Comparison of ENCODE assay signal across 20 cellular contexts in the genomic region with DNA sequence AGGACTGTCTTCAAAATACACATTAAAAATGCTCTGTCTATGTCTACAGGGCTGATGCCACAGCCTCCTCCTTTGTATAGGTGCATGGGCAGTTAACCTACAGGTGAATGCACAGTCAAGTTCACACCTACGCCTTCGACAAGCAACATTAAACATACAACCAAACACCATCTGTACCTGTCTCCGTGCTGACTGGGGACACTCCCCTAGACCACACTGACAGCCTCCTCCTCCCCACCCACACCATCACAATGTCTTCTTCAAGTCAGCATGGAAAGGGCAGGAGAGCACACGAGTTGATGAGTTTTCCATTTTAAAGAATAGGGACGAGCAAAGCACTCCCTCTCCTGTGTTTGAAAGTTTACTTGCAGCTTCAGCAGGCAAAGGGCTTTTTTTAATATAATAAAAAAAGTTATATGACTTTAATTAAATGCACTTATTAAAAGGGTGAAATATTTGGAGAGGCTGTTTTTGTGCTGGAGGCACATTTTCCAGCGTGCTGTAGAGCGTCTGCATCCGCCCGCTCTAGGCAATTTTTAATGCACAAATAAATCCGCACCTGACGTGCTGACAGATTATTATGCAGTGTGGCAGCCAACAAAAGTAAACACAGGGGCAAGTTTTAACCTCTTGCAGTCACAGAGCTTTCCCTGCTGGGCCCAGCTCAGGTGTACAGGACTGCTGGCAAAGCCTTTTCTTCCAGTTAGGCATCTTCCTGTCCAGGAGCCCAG.
DNase-seq lines count a peak whose midpoint lies in the region; ATAC-seq, FAIRE-seq and TF ChIP-seq lines count a peak whose summit lies in the region.
"Had no signal": no experiment of that assay in that cellular context is flagged by ENCODE, and none has a peak within 500 bp of the region (broad histone marks: within the 10 kb centered on the region; RNA-seq: fewer than 3 reads in every experiment).

No MANE protein-coding gene starts in this region.

- H2BK120ac ChIP-seq in H1 (replicated peaks; ENCODE audit: low read depth, low read length): no peak overlapping the region

- no peak overlapping the region for H3K18ac ChIP-seq in H1 (ENCODE audit: extremely low read depth, low read length)

- H3K9me3 ChIP-seq in H1 (ENCODE audit: insufficient read depth in 2 of 2, low read depth in 1 of 2, low read length in 1 of 2): no peaks in the 10 kb centered on the region
- no peaks in the 10 kb centered on the region for H3K9me3 ChIP-seq in small intestine (ENCODE audit: control insufficient read depth, low read depth)

- H3K79me2 ChIP-seq in H1 (ENCODE audit: control insufficient read depth in 1 of 2, insufficient read depth in 2 of 2, low read length in 2 of 2): no peaks in the 10 kb centered on the region

- H3K4me2 ChIP-seq in H1 (ENCODE audit: insufficient read depth in 1 of 2, low read depth in 2 of 2, low read length in 2 of 2): no peak overlapping the region

- no peak overlapping the region for H3K14ac ChIP-seq in H1 (ENCODE audit: insufficient read length)

- H3K27ac ChIP-seq in H1 (ENCODE audit: low read depth, low read length) (no peak overlapping the region), small intestine (ENCODE audit: low read depth in 1 of 2, low read length in 1 of 2) (peak overlapping the region in 1 of 2 donors; percentile 76)
- H3K27ac ChIP-seq: sigmoid colon, thoracic aorta had no signal

- H2AK5ac ChIP-seq in H1 (ENCODE audit: low read depth, low read length): no peak overlapping the region

- H3K4me3 ChIP-seq in H1 (ENCODE audit: extremely low read depth in 1 of 4, insufficient read depth in 2 of 4, low read depth in 3 of 4, low read length in 4 of 4) (no peak overlapping the region), small intestine (ENCODE audit: low read depth in 1 of 2, low read length in 2 of 2) (no peak overlapping the region)
- H3K4me3 ChIP-seq: sigmoid colon, thoracic aorta had no signal

- H3K4me1 ChIP-seq in H1 (replicated peaks in 1 of 4; ENCODE audit: control insufficient read depth in 3 of 4, insufficient read depth in 4 of 4, low read length in 3 of 4) (no peaks in the 10 kb centered on the region; a peak in 1 of 7 replicates), small intestine (ENCODE audit: control insufficient read depth in 2 of 2, insufficient read depth in 1 of 2, low read depth in 1 of 2, low read length in 1 of 2) (peaks cover 0 to 3% of the 10 kb centered on the region in 2 donors)
- H3K4me1 ChIP-seq: sigmoid colon had no signal

- TF ChIP-seq POLR2A in H1 (IDR thresholded peaks at IDR 0.05; ENCODE audit: control extremely low read depth in 1 of 2, low read depth in 2 of 2, low read length in 2 of 2): no peak

- FAIRE-seq in H1 (lab: Jason Lieb, UNC) (no peak), small intestine (lab: Jason Lieb, UNC) (no peak)
- FAIRE-seq: endothelial cell of umbilical vein, frontal cortex had no signal

- no peaks in the 10 kb centered on the region for H4K20me1 ChIP-seq in H1 (replicated peaks in 1 of 2; ENCODE audit: control insufficient read depth in 1 of 2, insufficient read depth in 2 of 2, low read length in 2 of 2)

- CTCF ChIA-PET in H1 (lab: Charles Lee; ENCODE audit: partially characterized antibody): interaction anchor here (1.2 to 1.4 kb wide), 3 partner anchors 51 to 193 kb away, joined by 3 to 4 read pairs (median 4); no protein-coding TSS in a partner anchor

- no peak overlapping the region for H2BK5ac ChIP-seq in H1 (ENCODE audit: low read depth, low read length)

- no peak overlapping the region for H2AFZ ChIP-seq in H1 (ENCODE audit: low read length)

- POLR2A ChIA-PET in H1 (lab: Charles Lee; ENCODE audit: partially characterized antibody): interaction anchor here (0.9 kb wide), 1 partner anchor 13 kb away, joined by 3 read pairs; no protein-coding TSS in a partner anchor

- H3K23ac ChIP-seq in H1 (ENCODE audit: insufficient read length): no peak overlapping the region

- H2BK12ac ChIP-seq in H1 (ENCODE audit: low read depth, low read length): peak overlapping the region; percentile 5; the same call in 1 of the 2 replicates

- H3K23me2 ChIP-seq in H1 (ENCODE audit: low read depth, low read length): no peaks in the 10 kb centered on the region

- no peaks in the 10 kb centered on the region for H3K79me1 ChIP-seq in H1 (ENCODE audit: low read depth, low read length)

- no peak overlapping the region for H4K91ac ChIP-seq in H1 (replicated peaks; ENCODE audit: insufficient read length, low read length)

- H4K5ac ChIP-seq in H1 (ENCODE audit: insufficient read length, low read depth, low read length): no peak overlapping the region

- no peak overlapping the region for H3K9ac ChIP-seq in H1 (replicated peaks in 1 of 4; ENCODE audit: extremely low read depth in 1 of 4, low read depth in 3 of 4, low read length in 3 of 4)

- no peak overlapping the region for H2BK15ac ChIP-seq in H1 (ENCODE audit: low read length)

- no peaks in the 10 kb centered on the region for H3K36me3 ChIP-seq in H1 (ENCODE audit: control insufficient read depth in 2 of 4, insufficient read depth in 4 of 4, low read length in 3 of 4)
- H3K36me3 ChIP-seq in small intestine (ENCODE audit: control insufficient read depth in 2 of 2, insufficient read depth in 2 of 2, low read length in 2 of 2): no peaks in the 10 kb centered on the region
- H3K36me3 ChIP-seq: sigmoid colon, thoracic aorta had no signal

- no peak for TF ChIP-seq RAD21 in H1 (IDR thresholded peaks at IDR 0.05 in 1 of 2, conservative IDR thresholded peaks at IDR 0.05 in 1 of 2; ENCODE audit: low read depth in 2 of 2, low read length in 2 of 2)

- H3K4ac ChIP-seq in H1 (replicated peaks; ENCODE audit: insufficient read length, low read depth, low read length): no peak overlapping the region

- WGBS in H1 (ENCODE audit: extremely low coverage in 1 of 2, insufficient coverage in 1 of 2, insufficient read length in 1 of 2, insufficient replicate concordance in 2 of 2, low coverage in 1 of 2, low lambda C conversion rate in 2 of 2, missing lambda C conversion rate in 1 of 2), 2 experiments: 88% methylated on average over 11 of the region's 11 CpGs; no CpG with 5 or more reads in 1 of the 2 experiments
- WGBS in small intestine, 3 donors: 8 to 45% (median 18%) methylated on average over 11 of the region's 11 CpGs

- DNase-seq in NCI-H1417 (lab: John Stamatoyannopoulos, UW) (peak; percentile 12 to 83 (median 74)), NCI-H526 treated with DMSO at 0.1 percent for 48 hours (lab: John Stamatoyannopoulos, UW) (peak; percentile 73), H1 (ENCODE audit: low read depth in 1 of 2, low spot score in 2 of 2) (no peak), small intestine (peak; percentile 47), SKM-1 (lab: John Stamatoyannopoulos, UW; ENCODE audit: unreplicated experiment) (no peak)
- DNase-seq in stimulated activated CD4-positive, alpha-beta T cell treated with anti-CD3 and anti-CD28 coated beads, Interleukin-1b, Interleukin-23, amount 100 ng/mL, for 48 hours: no peak
- DNase-seq: activated CD4-positive, CD25-positive, alpha-beta regulatory T cell; amniotic stem cell; GF-D8; Right ventricle myocardium superior; sigmoid colon; stimulated activated CD4-positive, alpha-beta T cell treated with anti-CD3 and anti-CD28 coated beads, Interleukin-4, amount 100 ng/mL, for 1 hour; T-helper 17 cell had no signal

- no peak overlapping the region for H3K56ac ChIP-seq in H1 (replicated peaks; ENCODE audit: insufficient read length, low read depth, low read length)

- TF ChIP-seq CTCF in H1 (IDR thresholded peaks at IDR 0.05; ENCODE audit: control extremely low read depth in 1 of 3, insufficient read depth in 1 of 3, low read depth in 1 of 3, low read length in 3 of 3): no peak

- no peak overlapping the region for H2BK20ac ChIP-seq in H1 (ENCODE audit: low read length)

- ATAC-seq in GM21825 (IDR thresholded peaks at IDR 0.05; ENCODE audit: unreplicated experiment): no peak
- no peak for ATAC-seq in HG03469 (IDR thresholded peaks at IDR 0.05; ENCODE audit: unreplicated experiment)
- ATAC-seq: activated T-helper 17 cell treated with anti-CD3 and anti-CD28 coated beads, Interleukin-2, amount 50 U/mL, for 72 hours; left lobe of liver; T-helper 17 cell had no signal

- H4K8ac ChIP-seq in H1 (ENCODE audit: extremely low read depth, insufficient read depth, low read length): no peak overlapping the region

- no peaks in the 10 kb centered on the region for H3K27me3 ChIP-seq in H1 (replicated peaks in 1 of 4; ENCODE audit: control insufficient read depth in 3 of 4, extremely low read depth in 1 of 4, insufficient read depth in 3 of 4, low read length in 3 of 4)
- no peaks in the 10 kb centered on the region for H3K27me3 ChIP-seq in small intestine (ENCODE audit: control insufficient read depth in 2 of 2, insufficient read depth in 2 of 2, low read length in 2 of 2)

- TF ChIP-seq EP300 in H1 (IDR thresholded peaks at IDR 0.05; ENCODE audit: borderline replicate concordance in 1 of 2, low read depth in 2 of 2, low read length in 2 of 2): no peak

TF ChIP-seq in H1, 55 proteins besides CTCF, POLR2A, EP300 and RAD21 (continues in another document):
- no peak for TF ChIP-seq HDAC6 (IDR thresholded peaks at IDR 0.05; ENCODE audit: low read depth, low read length)
- TF ChIP-seq RNF2 (IDR thresholded peaks at IDR 0.05; ENCODE audit: borderline replicate concordance, low read depth, low read length, missing control alignments, poor library complexity, severe bottlenecking): no peak
- TF ChIP-seq SRF (IDR thresholded peaks at IDR 0.05; ENCODE audit: low read depth, low read length): no peak
- TF ChIP-seq CEBPB (IDR thresholded peaks at IDR 0.05; ENCODE audit: low read depth, low read length): no peak
- no peak for TF ChIP-seq NRF1 (IDR thresholded peaks at IDR 0.05; ENCODE audit: low read depth, low read length)

Comparison
In these comparisons a context has a peak if more than half of its experiments do, and no peak if none do; other contexts are left out.
1. DNase-seq: peak in NCI-H1417 (3 of 3), NCI-H526 treated with DMSO at 0.1 percent for 48 hours (single experiment) and small intestine (single experiment); none in H1 (0 of 2), SKM-1 (single experiment) and stimulated activated CD4-positive, alpha-beta T cell treated with anti-CD3 and anti-CD28 coated beads, Interleukin-1b, Interleukin-23, amount 100 ng/mL, for 48 hours (single experiment).